ENCODE assay signal across 1 cellular context in genomic region chr9:426264-426663, GRCh38.
TF ChIP-seq lines count a peak whose summit lies in the region.

No MANE protein-coding gene starts in this region.

TF ChIP-seq in IMR-90, 13 proteins besides CTCF, POLR2A, EP300 and RAD21:
- TF ChIP-seq FOS (IDR thresholded peaks at IDR 0.05; ENCODE audit: low read depth, low read length), result no peak
- TF ChIP-seq NFE2L2 (IDR thresholded peaks at IDR 0.05; ENCODE audit: low read depth, low read length), result no peak
